Comparison of ENCODE assay signal across 6 cellular contexts in genomic region chr11:118717733-118718132, GRCh38. TPM values are rescaled to one million over a fixed set of nuclear protein-coding genes. Genes with fewer than 3 reads are reported as not detected.
"Had no signal": no experiment of that assay in that cellular context is flagged by ENCODE, and none has a peak within 500 bp of the region (broad histone marks: within the 10 kb centered on the region; RNA-seq: fewer than 3 reads in every experiment).

No MANE protein-coding gene starts in this region.

RNA-seq across cellular contexts. Expression of gene TREH, which starts 38.3 kb away (rescaled TPM):
- total RNA-seq: HT1080, IMR-90, M059J, OCI-LY7, PC-3 had no signal
- polyA plus RNA-seq: IMR-90, SK-N-SH had no signal
